ENCODE assay signal across 32 cellular contexts in genomic region chr4:129546531-129546930, GRCh38.
"Had no signal": no experiment of that assay in that cellular context is flagged by ENCODE, and none has a peak within 500 bp of the region (broad histone marks: within the 10 kb centered on the region; RNA-seq: fewer than 3 reads in every experiment).

No MANE protein-coding gene starts in this region.

- H3K27me3 Mint-ChIP-seq: activated B cell treated with CpG ODN at 0.5 μM for 24 hours; activated CD4-positive, alpha-beta memory T cell treated with anti-CD3 and anti-CD28 coated beads, Interleukin-2, amount 10 ng/mL, durations not matched to agents 7 days and 5 days; activated CD8-positive, alpha-beta memory T cell treated with anti-CD3 and anti-CD28 coated beads, Interleukin-2, amount 10 ng/mL, durations not matched to agents 7 days and 5 days; activated naive CD4-positive, alpha-beta T cell treated with anti-CD3 and anti-CD28 coated beads, Interleukin-2, amount 10 ng/mL, durations not matched to agents 7 days and 5 days; activated naive CD8-positive, alpha-beta T cell had no signal

- H3K27ac Mint-ChIP-seq: activated B cell treated with CpG ODN at 0.5 μM for 24 hours; activated CD4-positive, alpha-beta memory T cell treated with anti-CD3 and anti-CD28 coated beads, Interleukin-2, amount 10 ng/mL, durations not matched to agents 7 days and 5 days; activated CD8-positive, alpha-beta memory T cell treated with anti-CD3 and anti-CD28 coated beads, Interleukin-2, amount 10 ng/mL, durations not matched to agents 7 days and 5 days; activated naive CD4-positive, alpha-beta T cell treated with anti-CD3 and anti-CD28 coated beads, Interleukin-2, amount 10 ng/mL, durations not matched to agents 7 days and 5 days; activated naive CD8-positive, alpha-beta T cell had no signal

- H3K36me3 ChIP-seq: brain microvascular endothelial cell had no signal

- H3K27me3 ChIP-seq: brain microvascular endothelial cell had no signal

- H3K9me3 Mint-ChIP-seq: activated B cell treated with CpG ODN at 0.5 μM for 24 hours; activated CD4-positive, alpha-beta memory T cell treated with anti-CD3 and anti-CD28 coated beads, Interleukin-2, amount 10 ng/mL, durations not matched to agents 7 days and 5 days; activated naive CD4-positive, alpha-beta T cell treated with anti-CD3 and anti-CD28 coated beads, Interleukin-2, amount 10 ng/mL, durations not matched to agents 7 days and 5 days had no signal

- H3K4me2 ChIP-seq: PC-9 had no signal

- H3K4me1 Mint-ChIP-seq: activated B cell treated with CpG ODN at 0.5 μM for 24 hours; activated CD4-positive, alpha-beta memory T cell treated with anti-CD3 and anti-CD28 coated beads, Interleukin-2, amount 10 ng/mL, durations not matched to agents 7 days and 5 days; activated CD8-positive, alpha-beta memory T cell treated with anti-CD3 and anti-CD28 coated beads, Interleukin-2, amount 10 ng/mL, durations not matched to agents 7 days and 5 days; activated naive CD4-positive, alpha-beta T cell treated with anti-CD3 and anti-CD28 coated beads, Interleukin-2, amount 10 ng/mL, durations not matched to agents 7 days and 5 days had no signal

- H3K4me3 ChIP-seq: PC-9 had no signal

- H2AFZ ChIP-seq: PC-9 had no signal

- H3K36me3 Mint-ChIP-seq: activated CD8-positive, alpha-beta memory T cell treated with anti-CD3 and anti-CD28 coated beads, Interleukin-2, amount 10 ng/mL, durations not matched to agents 7 days and 5 days; activated naive CD4-positive, alpha-beta T cell treated with anti-CD3 and anti-CD28 coated beads, Interleukin-2, amount 10 ng/mL, durations not matched to agents 7 days and 5 days; activated naive CD8-positive, alpha-beta T cell had no signal

- DNase-seq: activated B cell treated with CpG ODN at 0.5 μM for 24 hours; activated CD4-positive, alpha-beta memory T cell treated with anti-CD3 and anti-CD28 coated beads, Interleukin-2, amount 10 ng/mL, durations not matched to agents 7 days and 5 days; activated CD4-positive, alpha-beta T cell treated with anti-CD3 and anti-CD28 coated beads for 4 hours; activated CD4-positive, CD25-positive, alpha-beta regulatory T cell treated with anti-CD3 and anti-CD28 coated beads, Interleukin-2, amount 50 U/mL, for 72 hours; activated CD8-positive, alpha-beta memory T cell treated with anti-CD3 and anti-CD28 coated beads for 24 hours; activated CD8-positive, alpha-beta memory T cell treated with anti-CD3 and anti-CD28 coated beads, Interleukin-2, amount 10 ng/mL, durations not matched to agents 7 days and 5 days; activated CD8-positive, alpha-beta memory T cell treated with anti-CD3 and anti-CD28 coated beads, Interleukin-2, amount 50 U/mL, for 48 hours; activated effector memory CD4-positive, alpha-beta T cell treated with Interleukin-2 at 50 U/mL for 16 hours; activated naive CD4-positive, alpha-beta T cell treated with anti-CD3 and anti-CD28 coated beads, Interleukin-2, amount 10 ng/mL, durations not matched to agents 7 days and 5 days; activated T-cell treated with anti-CD3 and anti-CD28 coated beads, Interleukin-2, amount 50 U/mL, for 48 hours; amniotic stem cell; Kasumi-1; KG1; MM.1S; NCI-H1417; NCI-H146; NCI-H187; NCI-H2029 treated with DMSO at 0.1 percent for 48 hours; NCI-H2107; NCI-H2171; NCI-H510A; NCI-H526; NK-92 treated with Interleukin-12 subunit alpha and Interleukin-12 subunit beta, amount 100 ng/mL, for 24 hours; PC-9; SW 1271; T-helper 1 cell; T-helper 2 cell; T-helper 9 cell had no signal

- H3K27ac ChIP-seq: brain microvascular endothelial cell, PC-9, RWPE1, VCaP had no signal

- ATAC-seq: activated CD8-positive, alpha-beta memory T cell treated with anti-CD3 and anti-CD28 coated beads, Interleukin-2, amount 10 ng/mL, durations not matched to agents 7 days and 5 days had no signal

- H3K4me3 Mint-ChIP-seq: activated B cell treated with CpG ODN at 0.5 μM for 24 hours; activated CD4-positive, alpha-beta memory T cell treated with anti-CD3 and anti-CD28 coated beads, Interleukin-2, amount 10 ng/mL, durations not matched to agents 7 days and 5 days; activated CD8-positive, alpha-beta memory T cell treated with anti-CD3 and anti-CD28 coated beads, Interleukin-2, amount 10 ng/mL, durations not matched to agents 7 days and 5 days; activated naive CD4-positive, alpha-beta T cell treated with anti-CD3 and anti-CD28 coated beads, Interleukin-2, amount 10 ng/mL, durations not matched to agents 7 days and 5 days; activated naive CD8-positive, alpha-beta T cell had no signal
